13 cellular contexts compared by ENCODE assay signal in genomic region chr20:50982372-50982771, GRCh38. TPM values are rescaled to one million over a fixed set of nuclear protein-coding genes. Genes with fewer than 3 reads are reported as not detected.
DNase-seq lines count a peak whose midpoint lies in the region; TF ChIP-seq lines count a peak whose summit lies in the region.
"Had no signal": no experiment of that assay in that cellular context is flagged by ENCODE, and none has a peak within 500 bp of the region (broad histone marks: within the 10 kb centered on the region; RNA-seq: fewer than 3 reads in every experiment).

No MANE protein-coding gene starts in this region.

- H3K27ac ChIP-seq in SK-N-SH (ENCODE audit: low read depth in 2 of 2, low read length in 1 of 2) = no peak overlapping the region
- H3K27ac ChIP-seq: ovary had no signal

- peaks cover 32% of the 10 kb centered on the region for H3K4me1 ChIP-seq in skeletal muscle satellite cell (ENCODE audit: control insufficient read depth, insufficient read depth, low read length)
- peaks cover 4 to 8% of the 10 kb centered on the region in 2 experiments; a peak in 1 of 4 replicates for H3K4me1 ChIP-seq in SK-N-SH (ENCODE audit: control insufficient read depth in 1 of 2, insufficient read depth in 2 of 2, low read depth in 1 of 2, low read length in 1 of 2)

- no peak for TF ChIP-seq EP300 in SK-N-SH (IDR thresholded peaks at IDR 0.05; ENCODE audit: borderline replicate concordance in 1 of 2, low read depth in 1 of 2, low read length in 1 of 2)

- H3K36me3 ChIP-seq in skeletal muscle satellite cell (ENCODE audit: insufficient read depth, low read length) (no peaks in the 10 kb centered on the region), SK-N-SH (replicated peaks in 1 of 2; ENCODE audit: control insufficient read depth in 1 of 2, insufficient read depth in 2 of 2, low read length in 1 of 2) (no peaks in the 10 kb centered on the region)
- H3K36me3 ChIP-seq: ovary had no signal

- no peaks in the 10 kb centered on the region for H3K9me3 ChIP-seq in skeletal muscle satellite cell (replicated peaks; ENCODE audit: low read length)
- no peaks in the 10 kb centered on the region for H3K9me3 ChIP-seq in SK-N-SH
- H3K9me3 ChIP-seq: ovary had no signal

- peak; percentile 40 for DNase-seq in NCI-H1436 (lab: John Stamatoyannopoulos, UW)
- DNase-seq in NCI-H1436 treated with DMSO at 0.1 percent for 48 hours (lab: John Stamatoyannopoulos, UW) = no peak
- DNase-seq in NCI-H748 (lab: John Stamatoyannopoulos, UW; ENCODE audit: unreplicated experiment) = peak; percentile 60
- peak; percentile 27 for DNase-seq in dermis blood vessel endothelial cell
- no peak for DNase-seq in stimulated activated naive CD4-positive, alpha-beta T cell (lab: John Stamatoyannopoulos, UW)
- no peak for DNase-seq in GM13976 (ENCODE audit: low spot score)
- no peak for DNase-seq in SK-N-SH
- DNase-seq: ACHN; activated T-cell treated with anti-CD3 and anti-CD28 coated beads, Interleukin-2, amount 50 U/mL, for 1 hour; glutamatergic neuron; stimulated activated CD8-positive, alpha-beta memory T cell treated with anti-CD3 and anti-CD28 coated beads, Interleukin-4, amount 100 ng/mL, for 48 hours had no signal

- no peak overlapping the region for H3K4me3 ChIP-seq in skeletal muscle satellite cell (ENCODE audit: low read length)
- no peak overlapping the region for H3K4me3 ChIP-seq in SK-N-SH (ENCODE audit: low read depth in 2 of 2, low read length in 1 of 2)
- H3K4me3 ChIP-seq: ovary had no signal

- no peaks in the 10 kb centered on the region for H3K79me2 ChIP-seq in SK-N-SH (ENCODE audit: insufficient read depth)

- in situ Hi-C loops in GM13976 (cut with MboI; ENCODE audit: low sequenced_read_pairs, unreplicated experiment) = loop anchor here (10.0 to 25.0 kb wide), 2 partner anchors 322 to 630 kb away; no protein-coding TSS in a partner anchor

- H3K9ac ChIP-seq in skeletal muscle satellite cell (ENCODE audit: low read depth, low read length) (peak overlapping the region; percentile 51), SK-N-SH (no peak overlapping the region)

- no peak for TF ChIP-seq RAD21 in SK-N-SH (IDR thresholded peaks at IDR 0.05; ENCODE audit: low read length)

- no peak overlapping the region for H2AFZ ChIP-seq in SK-N-SH (ENCODE audit: low read depth)

- H3K4me2 ChIP-seq in skeletal muscle satellite cell (ENCODE audit: low read length) (peak overlapping the region; percentile 47), SK-N-SH (no peak overlapping the region)

- TF ChIP-seq CTCF in GM13976 (IDR thresholded peaks at IDR 0.05; ENCODE audit: borderline replicate concordance, control extremely low read depth, extremely low read depth, insufficient read depth, missing control alignments) (no peak), SK-N-SH (IDR thresholded peaks at IDR 0.05) (no peak)

- POLR2A ChIA-PET in SK-N-SH (lab: Yijun Ruan, JAX) = no interaction called here

- no peaks in the 10 kb centered on the region for H3K27me3 ChIP-seq in skeletal muscle satellite cell (ENCODE audit: control insufficient read depth, insufficient read depth, low read length)
- H3K27me3 ChIP-seq in SK-N-SH (ENCODE audit: insufficient read depth) = no peaks in the 10 kb centered on the region
- H3K27me3 ChIP-seq: ovary had no signal

- peaks cover 12% of the 10 kb centered on the region for H3F3A ChIP-seq in SK-N-SH (replicated peaks; ENCODE audit: insufficient read depth)

- H3K9me2 ChIP-seq in SK-N-SH = no peaks in the 10 kb centered on the region

- H4K20me1 ChIP-seq in SK-N-SH (ENCODE audit: insufficient read depth) = no peaks in the 10 kb centered on the region

- 0% methylated on average over 1 of the region's 4 CpGs for WGBS in SK-N-SH (ENCODE audit: low lambda C conversion rate)

- CTCF ChIA-PET in SK-N-SH (lab: Yijun Ruan, JAX) = interaction anchor here (0.6 to 15.0 kb wide), 47 partner anchors 9 to 1098 kb away, joined by 3 to 452 read pairs (median 5); partner anchors contain the start of genes BCAS4 and NFATC2

TF ChIP-seq in SK-N-SH, 30 proteins besides CTCF, POLR2A, EP300 and RAD21:
- TF ChIP-seq GATA2 (CRISPR knock-in tag; IDR thresholded peaks at IDR 0.05) (no peak), GABPA (IDR thresholded peaks at IDR 0.05; ENCODE audit: low read depth) (no peak), USF2 (IDR thresholded peaks at IDR 0.05; ENCODE audit: borderline replicate concordance, low read depth, low read length) (no peak)

RNA-seq across cellular contexts. Expression of gene MOCS3, which starts 23.8 kb away (rescaled TPM):
- total RNA-seq in dermis blood vessel endothelial cell = 8.5 and 9.2 TPM in 2 replicates
- total RNA-seq in skeletal muscle satellite cell (2012; rRNA removed) = 10.1 and 11.8 TPM in 2 replicates
- 4.0 and 4.4 TPM in 2 replicates for polyA plus RNA-seq in SK-N-SH (2012; rRNA removed)
- polyA plus RNA-seq in SK-N-SH (2012; cell fraction: cytosol; rRNA removed) = 3.0 and 3.9 TPM in 2 replicates
- 1.9 and 2.6 TPM in 2 replicates for polyA plus RNA-seq in SK-N-SH (2012; cell fraction: nucleus; rRNA removed)

RNA-seq across cellular contexts. Expression of gene DPM1, which starts 24.0 kb away (rescaled TPM):
- total RNA-seq in dermis blood vessel endothelial cell = 71.5 and 75.9 TPM in 2 replicates
- 87.7 and 102 TPM in 2 replicates for total RNA-seq in skeletal muscle satellite cell (2012; rRNA removed)
- 72.1 and 109 TPM in 2 replicates for polyA plus RNA-seq in SK-N-SH (2012; rRNA removed)
- polyA plus RNA-seq in SK-N-SH (2012; cell fraction: cytosol; rRNA removed) = 119 and 126 TPM in 2 replicates
- 26.5 and 45.0 TPM in 2 replicates for polyA plus RNA-seq in SK-N-SH (2012; cell fraction: nucleus; rRNA removed)

RNA-seq across cellular contexts. Expression of gene KCNG1, which starts 40.5 kb away (rescaled TPM):
- 0.70 and 3.1 TPM in 2 replicates for total RNA-seq in dermis blood vessel endothelial cell
- total RNA-seq in skeletal muscle satellite cell (2012; rRNA removed) = 10.3 and 13.7 TPM in 2 replicates
- 11.2 and 13.8 TPM in 2 replicates for polyA plus RNA-seq in SK-N-SH (2012; rRNA removed)
- 5.9 and 9.2 TPM in 2 replicates for polyA plus RNA-seq in SK-N-SH (2012; cell fraction: cytosol; rRNA removed)
- 17.5 and 21.8 TPM in 2 replicates for polyA plus RNA-seq in SK-N-SH (2012; cell fraction: nucleus; rRNA removed)

RNA-seq across cellular contexts. Expression of gene ADNP, which starts 51.1 kb away (rescaled TPM):
- total RNA-seq in dermis blood vessel endothelial cell = 28.8 and 53.0 TPM in 2 replicates
- total RNA-seq in skeletal muscle satellite cell (2012; rRNA removed) = 18.8 and 19.3 TPM in 2 replicates
- polyA plus RNA-seq in SK-N-SH (2012; rRNA removed) = 13.3 TPM in 2 replicates
- 21.5 and 22.5 TPM in 2 replicates for polyA plus RNA-seq in SK-N-SH (2012; cell fraction: cytosol; rRNA removed)
- polyA plus RNA-seq in SK-N-SH (2012; cell fraction: nucleus; rRNA removed) = 27.6 and 49.7 TPM in 2 replicates

Comparison
In these comparisons a context has a peak if more than half of its experiments do, and no peak if none do; other contexts are left out.
1. DNase-seq: peak in NCI-H1436 (single experiment), NCI-H748 (single experiment) and dermis blood vessel endothelial cell (single experiment); none in NCI-H1436 treated with DMSO at 0.1 percent for 48 hours (single experiment), stimulated activated naive CD4-positive, alpha-beta T cell (0 of 6), GM13976 (single experiment) and SK-N-SH (single experiment).